Comparison of ENCODE assay signal across 39 cellular contexts in genomic region chr5:132647473-132647872, GRCh38. TPM values are rescaled to one million over a fixed set of nuclear protein-coding genes. Genes with fewer than 3 reads are reported as not detected.
"Had no signal": no experiment of that assay in that cellular context is flagged by ENCODE, and none has a peak within 500 bp of the region (broad histone marks: within the 10 kb centered on the region; RNA-seq: fewer than 3 reads in every experiment).

No MANE protein-coding gene starts in this region.

- H3K27me3 ChIP-seq: ascending aorta, cardiac muscle cell had no signal

- H3K4me3 Mint-ChIP-seq: activated B cell treated with CpG ODN at 0.5 μM for 24 hours; activated CD4-positive, alpha-beta memory T cell treated with anti-CD3 and anti-CD28 coated beads for 36 hours; activated CD4-positive, alpha-beta T cell treated with anti-CD3 and anti-CD28 coated beads, Interleukin-2, amount 10 ng/mL, durations not matched to agents 24 days and 14 days; activated naive CD4-positive, alpha-beta T cell treated with anti-CD3 and anti-CD28 coated beads, Interleukin-2, amount 10 ng/mL, durations not matched to agents 7 days and 5 days; activated naive CD4-positive, alpha-beta T cell treated with anti-CD3 and anti-CD28 coated beads, Interleukin-2, amount 50 U/mL, for 24 hours; activated naive CD8-positive, alpha-beta T cell; activated naive CD8-positive, alpha-beta T cell treated with anti-CD3 and anti-CD28 coated beads, Interleukin-2, amount 10 ng/mL, durations not matched to agents 7 days and 5 days; activated naive CD8-positive, alpha-beta T cell treated with anti-CD3 and anti-CD28 coated beads, Interleukin-2, amount 50 U/mL, for 24 hours; activated T-cell treated with anti-CD3 and anti-CD28 coated beads, Interleukin-2, amount 50 U/mL, for 4 hours; activated T-cell treated with anti-CD3 and anti-CD28 coated beads, Interleukin-2, amount 50 U/mL, for 72 hours; activated T-helper 1 cell treated with anti-CD3 and anti-CD28 coated beads, Interleukin-12 subunit alpha, Interleukin-12 subunit beta, Interleukin-2, Interleukin-4 antibody, amounts not matched to agents 30 ng/mL and 10 ng/mL and 1 ng/mL, durations not matched to agents 14 hours and 24 hours and 36 hours; activated T-helper 17 cell treated with anti-CD3 and anti-CD28 coated beads, Interleukin-2, amount 50 U/mL, for 72 hours; brain; central memory CD8-positive, alpha-beta T cell; T-helper 1 cell treated with Interleukin-12 subunit alpha and Interleukin-12 subunit beta and Interleukin-4 antibody, amounts not matched to agents 30 μg/mL and 1 μg/mL, for 36 hours; T-helper 2 cell treated with Interferon-gamma antibody and Interleukin-4, amounts not matched to agents 5 μg/mL and 100 μg/mL, for 36 hours had no signal

- H3K27ac ChIP-seq: ascending aorta, cardiac muscle cell, VCaP had no signal

- H3K36me3 ChIP-seq: cardiac muscle cell had no signal

- H3K4me1 ChIP-seq: ascending aorta had no signal

- H3K27me3 Mint-ChIP-seq: activated B cell treated with CpG ODN at 0.5 μM for 24 hours; activated naive CD8-positive, alpha-beta T cell treated with anti-CD3 and anti-CD28 coated beads, Interleukin-2, amount 10 ng/mL, durations not matched to agents 7 days and 5 days; central memory CD8-positive, alpha-beta T cell had no signal

- H3K27ac Mint-ChIP-seq: activated B cell treated with CpG ODN at 0.5 μM for 24 hours; activated CD4-positive, alpha-beta memory T cell treated with anti-CD3 and anti-CD28 coated beads for 36 hours; activated CD4-positive, alpha-beta T cell treated with anti-CD3 and anti-CD28 coated beads, Interleukin-2, amount 10 ng/mL, durations not matched to agents 24 days and 14 days; activated naive CD4-positive, alpha-beta T cell treated with anti-CD3 and anti-CD28 coated beads, Interleukin-2, amount 10 ng/mL, durations not matched to agents 7 days and 5 days; activated naive CD4-positive, alpha-beta T cell treated with anti-CD3 and anti-CD28 coated beads, Interleukin-2, amount 50 U/mL, for 24 hours; activated naive CD8-positive, alpha-beta T cell; activated naive CD8-positive, alpha-beta T cell treated with anti-CD3 and anti-CD28 coated beads, Interleukin-2, amount 10 ng/mL, durations not matched to agents 7 days and 5 days; activated naive CD8-positive, alpha-beta T cell treated with anti-CD3 and anti-CD28 coated beads, Interleukin-2, amount 50 U/mL, for 24 hours; activated T-cell treated with anti-CD3 and anti-CD28 coated beads, Interleukin-2, amount 50 U/mL, for 72 hours; activated T-helper 1 cell treated with anti-CD3 and anti-CD28 coated beads, Interleukin-12 subunit alpha, Interleukin-12 subunit beta, Interleukin-2, Interleukin-4 antibody, amounts not matched to agents 30 ng/mL and 10 ng/mL and 1 ng/mL, durations not matched to agents 14 hours and 24 hours and 36 hours; activated T-helper 17 cell treated with anti-CD3 and anti-CD28 coated beads, Interleukin-2, amount 50 U/mL, for 72 hours; brain; T-helper 1 cell treated with Interleukin-12 subunit alpha and Interleukin-12 subunit beta and Interleukin-4 antibody, amounts not matched to agents 30 μg/mL and 1 μg/mL, for 36 hours; T-helper 2 cell treated with Interferon-gamma antibody and Interleukin-4, amounts not matched to agents 5 μg/mL and 100 μg/mL, for 36 hours had no signal

- ATAC-seq: activated naive CD8-positive, alpha-beta T cell treated with anti-CD3 and anti-CD28 coated beads, Interleukin-2, amount 50 U/mL, for 24 hours; activated T-cell treated with anti-CD3 and anti-CD28 coated beads, Interleukin-2, amount 50 U/mL, for 4 hours; activated T-cell treated with anti-CD3 and anti-CD28 coated beads, Interleukin-2, amount 50 U/mL, for 72 hours; activated T-helper 17 cell treated with anti-CD3 and anti-CD28 coated beads, Interleukin-2, amount 50 U/mL, for 72 hours had no signal

- DNase-seq: activated B cell treated with CpG ODN at 0.5 μM for 24 hours; activated CD4-positive, alpha-beta memory T cell treated with anti-CD3 and anti-CD28 coated beads for 36 hours; activated CD4-positive, alpha-beta T cell treated with anti-CD3 and anti-CD28 coated beads for 4 hours; activated CD4-positive, alpha-beta T cell treated with anti-CD3 and anti-CD28 coated beads, Interleukin-2, amount 10 ng/mL, durations not matched to agents 24 days and 14 days; activated CD4-positive, alpha-beta T cell treated with anti-CD3 and anti-CD28 coated beads, Interleukin-2, amount 50 U/mL, for 1 hour; activated CD4-positive, alpha-beta T cell treated with anti-CD3 and anti-CD28 coated beads, Interleukin-2, amount 50 U/mL, for 4 hours; activated CD4-positive, CD25-positive, alpha-beta regulatory T cell treated with anti-CD3 and anti-CD28 coated beads, Interleukin-2, amount 50 U/mL, for 72 hours; activated CD8-positive, alpha-beta memory T cell treated with anti-CD3 and anti-CD28 coated beads, Interleukin-2, amount 50 U/mL, for 4 hours; activated effector memory CD4-positive, alpha-beta T cell treated with anti-CD3 and anti-CD28 coated beads, Interleukin-2, amount 50 U/mL, for 16 hours; activated gamma-delta T cell treated with Interleukin-2 at 50 U/mL for 16 hours; activated naive CD4-positive, alpha-beta T cell treated with anti-CD3 and anti-CD28 coated beads, Interleukin-2, amount 10 ng/mL, durations not matched to agents 7 days and 5 days; activated naive CD4-positive, alpha-beta T cell treated with Interleukin-2 at 50 U/mL for 16 hours; activated naive CD8-positive, alpha-beta T cell treated with anti-CD3 and anti-CD28 coated beads, Interleukin-2, amount 10 ng/mL, durations not matched to agents 7 days and 5 days; activated naive CD8-positive, alpha-beta T cell treated with anti-CD3 and anti-CD28 coated beads, Interleukin-2, amount 50 U/mL, for 24 hours; activated T-cell treated with anti-CD3 and anti-CD28 coated beads for 4 hours; activated T-cell treated with anti-CD3 and anti-CD28 coated beads, Interleukin-2, amount 50 U/mL, for 1 hour; activated T-cell treated with anti-CD3 and anti-CD28 coated beads, Interleukin-2, amount 50 U/mL, for 4 hours; activated T-cell treated with anti-CD3 and anti-CD28 coated beads, Interleukin-2, amount 50 U/mL, for 72 hours; amygdala; anterior cingulate cortex; caudate nucleus; cerebellar nuclear complex; SW 1271; T-helper 1 cell; T-helper 2 cell; T-helper 9 cell had no signal

- H3K9me3 ChIP-seq: ascending aorta had no signal

- H3K36me3 Mint-ChIP-seq: brain had no signal

- H3K4me1 Mint-ChIP-seq: activated B cell treated with CpG ODN at 0.5 μM for 24 hours; activated naive CD4-positive, alpha-beta T cell treated with anti-CD3 and anti-CD28 coated beads, Interleukin-2, amount 50 U/mL, for 24 hours; brain; central memory CD8-positive, alpha-beta T cell had no signal

- H3K4me3 ChIP-seq: ascending aorta, cardiac muscle cell had no signal

RNA-seq across cellular contexts. Expression of gene IL13, which starts 10.5 kb away (rescaled TPM):
- total RNA-seq: ascending aorta, bronchial epithelial cell, cardiac muscle cell had no signal
- polyA plus RNA-seq: cardiac muscle cell had no signal

RNA-seq across cellular contexts. Expression of gene IL4, which starts 26.3 kb away (rescaled TPM):
- total RNA-seq: activated B cell treated with CpG ODN at 0.5 μM for 24 hours; activated T-helper 17 cell treated with anti-CD3 and anti-CD28 coated beads, Interleukin-2, amount 50 U/mL, for 72 hours; ascending aorta; bronchial epithelial cell; cardiac muscle cell had no signal
- polyA plus RNA-seq: adipose tissue, cardiac muscle cell had no signal
